Comparison of ENCODE assay signal across 8 cellular contexts in genomic region chr13:27619711-27620376, GRCh38. TPM values are rescaled to one million over a fixed set of nuclear protein-coding genes. Genes with fewer than 3 reads are reported as not detected.
DNase-seq lines count a peak whose midpoint lies in the region; ATAC-seq and TF ChIP-seq lines count a peak whose summit lies in the region.

No MANE protein-coding gene starts in this region.

- ATAC-seq in GM21390 (IDR thresholded peaks at IDR 0.05; ENCODE audit: unreplicated experiment), result peak; percentile 31

- peak overlapping the region; percentile 82 to 86 for H3K9ac ChIP-seq in duodenal mucosa (ENCODE audit: low read depth in 1 of 2, low read length in 2 of 2)

- peak overlapping the region; percentile 89 for H3K4me3 ChIP-seq in WERI-Rb-1 (ENCODE audit: low read depth, low read length)
- peak overlapping the region; percentile 92 to 96 for H3K4me3 ChIP-seq in duodenal mucosa (ENCODE audit: low read depth in 1 of 2, low read length in 2 of 2)
- H3K4me3 ChIP-seq in mesodermal cell (ENCODE audit: extremely low read depth, insufficient read depth, low read length, poor library complexity, severe bottlenecking), result peak overlapping the region; percentile 82

- H3K36me3 ChIP-seq in WERI-Rb-1, result peaks cover 32% of the 10 kb centered on the region
- H3K36me3 ChIP-seq in duodenal mucosa (ENCODE audit: control insufficient read depth in 1 of 2, insufficient read depth in 2 of 2, low read length in 2 of 2), result peaks cover 9 to 17% of the 10 kb centered on the region in 2 donors
- H3K36me3 ChIP-seq in mesodermal cell (ENCODE audit: control insufficient read depth, insufficient read depth, low read length), result peaks cover 29% of the 10 kb centered on the region

- H3K9me3 ChIP-seq in WERI-Rb-1 (ENCODE audit: severe bottlenecking), result no peaks in the 10 kb centered on the region
- no peaks in the 10 kb centered on the region for H3K9me3 ChIP-seq in duodenal mucosa (ENCODE audit: control insufficient read depth in 1 of 2, low read length in 2 of 2)
- peaks cover 10% of the 10 kb centered on the region for H3K9me3 ChIP-seq in mesodermal cell (ENCODE audit: control insufficient read depth, low read length)

- DNase-seq in ELF-1 (ENCODE audit: low read depth, low spot score) (peak; percentile 55), HT-29 (ENCODE audit: low spot score) (peak; percentile 84), WERI-Rb-1 (peak; percentile 54), NCI-H774 (lab: John Stamatoyannopoulos, UW) (no peak)
- peak; percentile 59 for DNase-seq in stimulated activated naive CD4-positive, alpha-beta T cell treated with Interleukin-2 at 50 U/mL for 16 hours (lab: John Stamatoyannopoulos, UW)

- peak; percentile 31; the same call in 1 of the 2 replicates for TF ChIP-seq CTCF in WERI-Rb-1 (IDR thresholded peaks at IDR 0.05; ENCODE audit: low read depth, low read length)

- H3K27me3 ChIP-seq in WERI-Rb-1 (ENCODE audit: insufficient read depth, low read depth, severe bottlenecking) (no peaks in the 10 kb centered on the region), duodenal mucosa (ENCODE audit: control insufficient read depth in 1 of 2, insufficient read depth in 2 of 2, low read length in 2 of 2) (no peaks in the 10 kb centered on the region)

- peak overlapping the region; percentile 89 for H3K27ac ChIP-seq in WERI-Rb-1
- peak overlapping the region; percentile 92 for H3K27ac ChIP-seq in duodenal mucosa (ENCODE audit: low read depth, low read length)
- H3K27ac ChIP-seq in mesodermal cell (ENCODE audit: low read depth, low read length, severe bottlenecking), result peak overlapping the region; percentile 52

- 1% methylated on average over 16 to 26 of the region's 47 CpGs for WGBS in mesodermal cell (ENCODE audit: insufficient coverage in 2 of 2), 2 experiments

- H3K4me1 ChIP-seq in duodenal mucosa (ENCODE audit: control insufficient read depth in 1 of 2, insufficient read depth in 2 of 2, low read length in 2 of 2), result peaks cover 36 to 43% of the 10 kb centered on the region in 2 donors
- H3K4me1 ChIP-seq in mesodermal cell (ENCODE audit: control insufficient read depth, insufficient read depth, low read length, poor library complexity, severe bottlenecking), result no peaks in the 10 kb centered on the region

RNA-seq across cellular contexts. Expression of gene LNX2, which starts 0.5 kb away (rescaled TPM):
- 19.7 and 20.0 TPM in 2 replicates for total RNA-seq in HT-29 (2014; rRNA removed; shearing (Covaris generic))
- 7.9 TPM for polyA plus RNA-seq in mesodermal cell (2013, experiment 1 of 2)
- polyA plus RNA-seq in mesodermal cell (2013, experiment 2 of 2), result 9.3 TPM

RNA-seq across cellular contexts. Expression of gene POLR1D, which starts 1.8 kb away (rescaled TPM):
- 314 and 373 TPM in 2 replicates for total RNA-seq in HT-29 (2014; rRNA removed; shearing (Covaris generic))
- 160 TPM for polyA plus RNA-seq in mesodermal cell (2013, experiment 1 of 2)
- polyA plus RNA-seq in mesodermal cell (2013, experiment 2 of 2), result 162 TPM
